8 cellular contexts compared by ENCODE assay signal in genomic region chr4:152352645-152353116, GRCh38.
DNase-seq lines count a peak whose midpoint lies in the region; ATAC-seq and TF ChIP-seq lines count a peak whose summit lies in the region.

No MANE protein-coding gene starts in this region.

- H3K4me1 ChIP-seq in skeletal muscle satellite cell (ENCODE audit: control insufficient read depth, insufficient read depth, low read length), result peaks cover 27% of the 10 kb centered on the region

- peak overlapping the region; percentile 27 for H3K27ac ChIP-seq in brain microvascular endothelial cell

- H3K4me2 ChIP-seq in skeletal muscle satellite cell (ENCODE audit: low read length), result peak overlapping the region; percentile 83

- H3K4me3 ChIP-seq in brain microvascular endothelial cell (ENCODE audit: low read depth, low read length), result peak overlapping the region; percentile 56
- peak overlapping the region; percentile 65 for H3K4me3 ChIP-seq in skeletal muscle satellite cell (ENCODE audit: low read length)

- peak overlapping the region; percentile 69 for H3K9ac ChIP-seq in skeletal muscle satellite cell (ENCODE audit: low read depth, low read length)

- H3K27me3 ChIP-seq in brain microvascular endothelial cell (replicated peaks) (no peaks in the 10 kb centered on the region), skeletal muscle satellite cell (ENCODE audit: control insufficient read depth, insufficient read depth, low read length) (no peaks in the 10 kb centered on the region)

- TF ChIP-seq CTCF in AG09319 (IDR thresholded peaks at IDR 0.05; ENCODE audit: low read depth, low read length) (no peak; the same call in 1 of the 2 replicates), brain microvascular endothelial cell (IDR thresholded peaks at IDR 0.05; ENCODE audit: low read depth, low read length, missing control alignments) (no peak)

- H3K9me3 ChIP-seq in skeletal muscle satellite cell (replicated peaks; ENCODE audit: low read length), result no peaks in the 10 kb centered on the region

- peak; percentile 77 for DNase-seq in AG09319 (ENCODE audit: extremely low read depth, low read depth)
- peak; percentile 87 to 94 for DNase-seq in NCI-H524 (lab: John Stamatoyannopoulos, UW)
- DNase-seq in brain microvascular endothelial cell, result peak; percentile 94
- peak; percentile 24 for DNase-seq in iPS-NIHi7 (ENCODE audit: extremely low spot score)
- DNase-seq in NOMO-1 treated with dmso at 0.1 percent for 144 hours (lab: John Stamatoyannopoulos, UW; ENCODE audit: unreplicated experiment), result no peak

- peak; percentile 90 for ATAC-seq in GM19023 (IDR thresholded peaks at IDR 0.05; ENCODE audit: unreplicated experiment)
- peak; percentile 80 for ATAC-seq in HG03378 (IDR thresholded peaks at IDR 0.05; ENCODE audit: unreplicated experiment)

- in situ Hi-C loops in brain microvascular endothelial cell (cut with HindIII; ENCODE audit: low pct_ligation_motif_present, low sequenced_read_pairs), result no loop called here

- H3K36me3 ChIP-seq in brain microvascular endothelial cell (replicated peaks), result no peaks in the 10 kb centered on the region
- H3K36me3 ChIP-seq in skeletal muscle satellite cell (ENCODE audit: insufficient read depth, low read length), result no peaks in the 10 kb centered on the region
